Comparison of ENCODE assay signal across 26 cellular contexts in genomic region chr20:24743641-24744040, GRCh38.
"Had no signal": no experiment of that assay in that cellular context is flagged by ENCODE, and none has a peak within 500 bp of the region (broad histone marks: within the 10 kb centered on the region; RNA-seq: fewer than 3 reads in every experiment).

No MANE protein-coding gene starts in this region.

- H3K27me3 Mint-ChIP-seq: activated CD4-positive, alpha-beta T cell treated with anti-CD3 and anti-CD28 coated beads, Interleukin-2, amount 10 ng/mL, durations not matched to agents 24 days and 14 days; activated CD8-positive, alpha-beta T cell treated with anti-CD3 and anti-CD28 coated beads for 36 hours; activated naive CD8-positive, alpha-beta T cell treated with anti-CD3 and anti-CD28 coated beads, Interleukin-2, amount 10 ng/mL, durations not matched to agents 7 days and 5 days had no signal

- H3K27ac Mint-ChIP-seq: activated CD4-positive, alpha-beta T cell treated with anti-CD3 and anti-CD28 coated beads, Interleukin-2, amount 10 ng/mL, durations not matched to agents 24 days and 14 days; activated CD8-positive, alpha-beta T cell treated with anti-CD3 and anti-CD28 coated beads for 36 hours; activated naive CD4-positive, alpha-beta T cell treated with anti-CD3 and anti-CD28 coated beads, Interleukin-2, amount 10 ng/mL, durations not matched to agents 7 days and 5 days; activated naive CD8-positive, alpha-beta T cell treated with anti-CD3 and anti-CD28 coated beads, Interleukin-2, amount 10 ng/mL, durations not matched to agents 7 days and 5 days; activated T-helper 1 cell treated with anti-CD3 and anti-CD28 coated beads, Interleukin-12 subunit alpha, Interleukin-12 subunit beta, Interleukin-2, Interleukin-4 antibody, amounts not matched to agents 30 ng/mL and 10 ng/mL and 1 ng/mL, durations not matched to agents 14 hours and 24 hours and 36 hours; natural killer cell treated with Interleukin-12 subunit alpha and Interleukin-12 subunit beta and Interleukin-15 and Interleukin-18, amount 100 ng/mL, for 72 hours had no signal

- H3K4me1 ChIP-seq: left lung, lower lobe of right lung, right lobe of liver, testis had no signal

- H3K36me3 ChIP-seq: esophagus muscularis mucosa, left lung, lower lobe of right lung, right lobe of liver, transverse colon had no signal

- H3K27me3 ChIP-seq: esophagus muscularis mucosa, right lobe of liver, testis, transverse colon had no signal

- ATAC-seq: activated CD8-positive, alpha-beta T cell treated with anti-CD3 and anti-CD28 coated beads for 36 hours; left lung; lower lobe of right lung; natural killer cell treated with Interleukin-12 subunit alpha and Interleukin-12 subunit beta and Interleukin-15 and Interleukin-18, amount 100 ng/mL, for 72 hours; right lobe of liver; stimulated activated naive CD8-positive, alpha-beta T cell treated with anti-CD3 and anti-CD28 coated beads, Interleukin-15, Interleukin-2, amounts not matched to agents 100 U/mL and 50 U/mL, for 24 hours had no signal

- H3K36me3 Mint-ChIP-seq: activated naive CD4-positive, alpha-beta T cell treated with anti-CD3 and anti-CD28 coated beads, Interleukin-2, amount 10 ng/mL, durations not matched to agents 7 days and 5 days; natural killer cell treated with Interleukin-12 subunit alpha and Interleukin-12 subunit beta and Interleukin-15 and Interleukin-18, amount 100 ng/mL, for 72 hours had no signal

- H3K4me3 ChIP-seq: esophagus muscularis mucosa, left lung, lower lobe of right lung, right lobe of liver, skin epidermis, testis, transverse colon had no signal

- H3K9me3 Mint-ChIP-seq: activated CD4-positive, alpha-beta T cell treated with anti-CD3 and anti-CD28 coated beads, Interleukin-2, amount 10 ng/mL, durations not matched to agents 24 days and 14 days; activated CD8-positive, alpha-beta T cell treated with anti-CD3 and anti-CD28 coated beads for 36 hours; activated naive CD4-positive, alpha-beta T cell treated with anti-CD3 and anti-CD28 coated beads, Interleukin-2, amount 10 ng/mL, durations not matched to agents 7 days and 5 days; activated naive CD8-positive, alpha-beta T cell treated with anti-CD3 and anti-CD28 coated beads, Interleukin-2, amount 10 ng/mL, durations not matched to agents 7 days and 5 days; activated T-helper 1 cell treated with anti-CD3 and anti-CD28 coated beads, Interleukin-12 subunit alpha, Interleukin-12 subunit beta, Interleukin-2, Interleukin-4 antibody, amounts not matched to agents 30 ng/mL and 10 ng/mL and 1 ng/mL, durations not matched to agents 14 hours and 24 hours and 36 hours; natural killer cell treated with Interleukin-12 subunit alpha and Interleukin-12 subunit beta and Interleukin-15 and Interleukin-18, amount 100 ng/mL, for 72 hours had no signal

- H3K9me3 ChIP-seq: esophagus muscularis mucosa, left lung, lower lobe of right lung, right lobe of liver, testis, transverse colon had no signal

- H3K27ac ChIP-seq: esophagus muscularis mucosa, left lung, lower lobe of right lung, right lobe of liver, skin epidermis, testis, transverse colon, VCaP had no signal

- H3K4me3 Mint-ChIP-seq: activated CD4-positive, alpha-beta T cell treated with anti-CD3 and anti-CD28 coated beads, Interleukin-2, amount 10 ng/mL, durations not matched to agents 24 days and 14 days; activated CD8-positive, alpha-beta T cell treated with anti-CD3 and anti-CD28 coated beads for 36 hours; activated naive CD4-positive, alpha-beta T cell treated with anti-CD3 and anti-CD28 coated beads, Interleukin-2, amount 10 ng/mL, durations not matched to agents 7 days and 5 days; activated naive CD8-positive, alpha-beta T cell treated with anti-CD3 and anti-CD28 coated beads, Interleukin-2, amount 10 ng/mL, durations not matched to agents 7 days and 5 days; activated T-helper 1 cell treated with anti-CD3 and anti-CD28 coated beads, Interleukin-12 subunit alpha, Interleukin-12 subunit beta, Interleukin-2, Interleukin-4 antibody, amounts not matched to agents 30 ng/mL and 10 ng/mL and 1 ng/mL, durations not matched to agents 14 hours and 24 hours and 36 hours; natural killer cell treated with Interleukin-12 subunit alpha and Interleukin-12 subunit beta and Interleukin-15 and Interleukin-18, amount 100 ng/mL, for 72 hours had no signal

- DNase-seq: activated CD4-positive, alpha-beta T cell treated with anti-CD3 and anti-CD28 coated beads, Interleukin-2, amount 10 ng/mL, durations not matched to agents 24 days and 14 days; activated CD4-positive, CD25-positive, alpha-beta regulatory T cell treated with anti-CD3 and anti-CD28 coated beads, Interleukin-2, amount 50 U/mL, for 72 hours; activated CD8-positive, alpha-beta T cell treated with anti-CD3 and anti-CD28 coated beads for 36 hours; activated effector memory CD4-positive, alpha-beta T cell treated with anti-CD3 and anti-CD28 coated beads, Interleukin-2, amount 50 U/mL, for 16 hours; activated naive CD4-positive, alpha-beta T cell treated with anti-CD3 and anti-CD28 coated beads, Interleukin-2, amount 10 ng/mL, durations not matched to agents 7 days and 5 days; activated naive CD8-positive, alpha-beta T cell treated with anti-CD3 and anti-CD28 coated beads, Interleukin-2, amount 10 ng/mL, durations not matched to agents 7 days and 5 days; activated T-cell treated with anti-CD3 and anti-CD28 coated beads, Interleukin-2, amount 50 U/mL, for 1 hour; amniotic stem cell; caudate nucleus; cortex of kidney; foreskin melanocyte; left lung; lower lobe of right lung; mesendoderm; posterior cingulate gyrus; right lobe of liver; stimulated activated CD4-positive, alpha-beta T cell treated with anti-CD3 and anti-CD28 coated beads, Interleukin-12 subunit alpha, Interleukin-12 subunit beta, amount 100 ng/mL, for 4 hours; stimulated activated CD4-positive, alpha-beta T cell treated with anti-CD3 and anti-CD28 coated beads, Interleukin-4, amount 100 ng/mL, for 1 hour; stimulated activated naive CD8-positive, alpha-beta T cell treated with anti-CD3 and anti-CD28 coated beads, Interleukin-15, Interleukin-2, amounts not matched to agents 100 U/mL and 50 U/mL, for 24 hours; testis; transverse colon had no signal
